1 cellular context compared by ENCODE assay signal in genomic region chr11:86458294-86459001, GRCh38.
TF ChIP-seq lines count a peak whose summit lies in the region.

No MANE protein-coding gene starts in this region.

TF ChIP-seq in endothelial cell of umbilical vein, 7 proteins besides CTCF, POLR2A, EP300 and RAD21:
- TF ChIP-seq JUN (IDR thresholded peaks at IDR 0.05; ENCODE audit: borderline replicate concordance, insufficient read depth, insufficient read length, low read depth) (no peak), EZH2 (IDR thresholded peaks at IDR 0.05; ENCODE audit: borderline replicate concordance, low read depth, low read length, severe bottlenecking) (no peak), POLR2AphosphoS5 (IDR thresholded peaks at IDR 0.05; ENCODE audit: insufficient read depth, low read depth, low read length) (no peak), MYC (IDR thresholded peaks at IDR 0.05; ENCODE audit: low read depth, low read length) (no peak), FOS (IDR thresholded peaks at IDR 0.05; ENCODE audit: borderline replicate concordance, insufficient read depth, low read length) (no peak), MAX (IDR thresholded peaks at IDR 0.05; ENCODE audit: insufficient read depth, insufficient read length) (no peak), GATA2 (IDR thresholded peaks at IDR 0.05; ENCODE audit: insufficient read depth, insufficient read length, low read depth, low read length) (no peak)
